Comparison of ENCODE assay signal across 16 cellular contexts in genomic region chr5:14807471-14807870, GRCh38.
DNase-seq lines count a peak whose midpoint lies in the region; ATAC-seq lines count a peak whose summit lies in the region.
"Had no signal": no experiment of that assay in that cellular context is flagged by ENCODE, and none has a peak within 500 bp of the region (broad histone marks: within the 10 kb centered on the region; RNA-seq: fewer than 3 reads in every experiment).

No MANE protein-coding gene starts in this region.

- H3K27me3 Mint-ChIP-seq in CD4-positive, CD25-positive, alpha-beta regulatory T cell = no peaks in the 10 kb centered on the region
- H3K27me3 Mint-ChIP-seq in T-cell (no peaks in the 10 kb centered on the region), immature natural killer cell (ENCODE audit: low read depth in 3 of 3) (peaks cover 0 to 4% (median under 1%) of the 10 kb centered on the region in 3 donors)

- H3K27me3 ChIP-seq in ACC112 (ENCODE audit: insufficient read depth, low read length) = no peaks in the 10 kb centered on the region
- H3K27me3 ChIP-seq in CD4-positive, CD25-positive, alpha-beta regulatory T cell (ENCODE audit: control insufficient read depth, insufficient read depth, low read length) = no peaks in the 10 kb centered on the region

- CTCF ChIA-PET in T-cell (lab: Charles Lee) = interaction anchor here in 1 of 2 donors (0.6 kb wide), 1 partner anchor 60 kb away, joined by 5 read pairs; no protein-coding TSS in a partner anchor

- peak overlapping the region in 1 of 4 donors; percentile 14 for H3K4me3 Mint-ChIP-seq in CD4-positive, CD25-positive, alpha-beta regulatory T cell
- H3K4me3 Mint-ChIP-seq in T-cell (no peak overlapping the region), immature natural killer cell (no peak overlapping the region)

- H3K9me3 ChIP-seq in CD4-positive, CD25-positive, alpha-beta regulatory T cell (ENCODE audit: control insufficient read depth in 2 of 2, low read length in 2 of 2) = no peaks in the 10 kb centered on the region
- H3K9me3 ChIP-seq: Caco-2 had no signal

- ATAC-seq in CD4-positive, CD25-positive, alpha-beta regulatory T cell (ENCODE audit: low read depth in 2 of 2) = no peak
- no peak for ATAC-seq in T-cell (replicated peaks in 1 of 4)
- ATAC-seq in GM21717 (IDR thresholded peaks at IDR 0.05; ENCODE audit: unreplicated experiment) = no peak
- ATAC-seq: PC-3 had no signal

- no peak for DNase-seq in CD4-positive, CD25-positive, alpha-beta regulatory T cell
- no peak for DNase-seq in T-cell
- no peak for DNase-seq in immature natural killer cell
- no peak for DNase-seq in activated effector memory CD4-positive, alpha-beta T cell treated with Interleukin-2 at 50 U/mL for 16 hours
- DNase-seq in NCI-H526 treated with DMSO at 0.1 percent for 48 hours (lab: John Stamatoyannopoulos, UW) = no peak
- no peak for DNase-seq in Ammon's horn (ENCODE audit: low spot score)
- DNase-seq: Caco-2, DMS53, HCEC 1CT, NCI-H1436, NCI-H2029 treated with DMSO at 0.1 percent for 48 hours, NCI-H526, PC-3 had no signal

- no peak overlapping the region for H3K4me3 ChIP-seq in ACC112 (ENCODE audit: low read depth, low read length)
- no peak overlapping the region for H3K4me3 ChIP-seq in CD4-positive, CD25-positive, alpha-beta regulatory T cell (ENCODE audit: low read depth, low read length)
- H3K4me3 ChIP-seq: SK-N-MC had no signal

- no peaks in the 10 kb centered on the region for H3K9me3 Mint-ChIP-seq in CD4-positive, CD25-positive, alpha-beta regulatory T cell
- H3K9me3 Mint-ChIP-seq in T-cell (no peaks in the 10 kb centered on the region), immature natural killer cell (no peaks in the 10 kb centered on the region)

- peaks cover 14% of the 10 kb centered on the region for H3K36me3 Mint-ChIP-seq in CD4-positive, CD25-positive, alpha-beta regulatory T cell
- H3K36me3 Mint-ChIP-seq in T-cell (peaks cover 33% of the 10 kb centered on the region), immature natural killer cell (peaks cover 0 to 10% (median 0%) of the 10 kb centered on the region in 3 donors)

- H2AFZ ChIP-seq in ACC112 (ENCODE audit: low read length, unreplicated experiment) = no peak overlapping the region

- peaks cover 43 to 73% (median 49%) of the 10 kb centered on the region in 4 donors for H3K4me1 Mint-ChIP-seq in CD4-positive, CD25-positive, alpha-beta regulatory T cell
- H3K4me1 Mint-ChIP-seq in T-cell = peaks cover 53 to 66% (median 60%) of the 10 kb centered on the region in 3 donors
- H3K4me1 Mint-ChIP-seq in immature natural killer cell = peaks cover 53 to 54% of the 10 kb centered on the region in 2 donors

- H3K27ac ChIP-seq in ACC112 (ENCODE audit: low read depth, low read length) = peak overlapping the region; percentile 96
- H3K27ac ChIP-seq in CD4-positive, CD25-positive, alpha-beta regulatory T cell (ENCODE audit: insufficient read depth, low read length, poor library complexity, severe bottlenecking) = no peak overlapping the region
- H3K27ac ChIP-seq: SK-N-MC had no signal

- H3K36me3 ChIP-seq in ACC112 (ENCODE audit: insufficient read depth, low read length) = peaks cover 5% of the 10 kb centered on the region; the same call in 1 of the 2 replicates
- H3K36me3 ChIP-seq in CD4-positive, CD25-positive, alpha-beta regulatory T cell (ENCODE audit: control insufficient read depth, insufficient read depth, low read length) = peaks cover 6% of the 10 kb centered on the region

- H3K27ac Mint-ChIP-seq in CD4-positive, CD25-positive, alpha-beta regulatory T cell = peak overlapping the region in 2 of 3 donors; percentile 22 to 52
- H3K27ac Mint-ChIP-seq in T-cell (peak overlapping the region; percentile 23 to 35), immature natural killer cell (peak overlapping the region; percentile 13 to 74 (median 56))

- H3K79me2 ChIP-seq in ACC112 (ENCODE audit: control insufficient read depth, insufficient read depth, low read length, unreplicated experiment) = peaks cover 19% of the 10 kb centered on the region

- H3K4me1 ChIP-seq in ACC112 (ENCODE audit: control insufficient read depth, insufficient read depth, low read length, unreplicated experiment) = peaks cover 48% of the 10 kb centered on the region
- peaks cover 29% of the 10 kb centered on the region for H3K4me1 ChIP-seq in CD4-positive, CD25-positive, alpha-beta regulatory T cell (ENCODE audit: control insufficient read depth, insufficient read depth, low read length, poor library complexity, severe bottlenecking)
- H3K4me1 ChIP-seq: Caco-2 had no signal

- POLR2A ChIA-PET in T-cell (lab: Charles Lee) = no interaction called here
